Comparison of ENCODE assay signal across 24 cellular contexts in the genomic region with DNA sequence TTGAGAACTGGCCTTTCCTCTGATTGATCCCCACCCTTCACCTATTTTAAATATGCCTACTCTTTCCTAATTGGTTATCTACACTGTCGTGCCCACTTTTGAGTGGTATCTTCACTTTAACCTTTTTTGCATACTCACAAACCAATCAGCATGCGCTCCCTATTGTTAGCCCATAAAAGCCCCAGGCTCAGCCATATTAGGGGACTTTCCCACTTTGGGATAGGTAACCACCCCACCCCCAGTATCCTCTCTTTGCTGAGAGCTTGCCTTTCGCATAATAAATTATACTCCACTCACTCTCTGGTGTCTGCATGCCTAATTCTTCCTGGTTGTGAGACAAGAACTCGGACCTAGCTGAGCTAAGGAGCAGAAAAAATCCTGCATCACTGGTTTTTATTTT. TPM values are rescaled to one million over a fixed set of nuclear protein-coding genes. Genes with fewer than 3 reads are reported as not detected.
A peak's percentile ranks its signal among the peaks of the same experiment; 100 is the strongest.
DNase-seq lines count a peak whose midpoint lies in the region; ATAC-seq, FAIRE-seq and TF ChIP-seq lines count a peak whose summit lies in the region.
"Had no signal": no experiment of that assay in that cellular context is flagged by ENCODE, and none has a peak within 500 bp of the region (broad histone marks: within the 10 kb centered on the region; RNA-seq: fewer than 3 reads in every experiment).

No MANE protein-coding gene starts in this region.

- no peaks in the 10 kb centered on the region for H3K27me3 ChIP-seq in CD4-positive, alpha-beta T cell (ENCODE audit: control insufficient read depth, insufficient read depth, low read length)
- no peaks in the 10 kb centered on the region for H3K27me3 ChIP-seq in GM12878 (replicated peaks in 1 of 2; ENCODE audit: control insufficient read depth in 2 of 2, insufficient read depth in 2 of 2, low read length in 1 of 2)

- 68% methylated on average over 4 of the region's 4 CpGs for WGBS in GM12878 (ENCODE audit: insufficient coverage, insufficient replicate concordance, low lambda C conversion rate, missing lambda C conversion rate)

- peak overlapping the region; percentile 40 for H3K27ac Mint-ChIP-seq in CD4-positive, alpha-beta T cell
- H3K27ac Mint-ChIP-seq in natural killer cell = peak overlapping the region; percentile 87 to 89
- H3K27ac Mint-ChIP-seq: IgD-negative memory B cell had no signal

- no peak for TF ChIP-seq RAD21 in GM12878 (IDR thresholded peaks at IDR 0.05; ENCODE audit: insufficient read depth, low read depth, low read length)

- no peak for TF ChIP-seq EP300 in GM12878 (IDR thresholded peaks at IDR 0.05; ENCODE audit: borderline replicate concordance in 1 of 2, control insufficient read depth in 1 of 2, low read depth in 2 of 2, low read length in 2 of 2)

- FAIRE-seq in GM12878 (lab: Jason Lieb, UNC) = no peak
- FAIRE-seq: A204.1, GM12891 had no signal

- H4K20me1 ChIP-seq in GM12878 (ENCODE audit: control insufficient read depth, insufficient read depth) = no peaks in the 10 kb centered on the region

- RAD21 ChIA-PET in GM12878 (lab: Charles Lee; ENCODE audit: unreplicated experiment) = interaction anchor here (0.9 to 4.3 kb wide), 5 partner anchors 10 to 281 kb away, joined by 3 to 58 read pairs (median 4); partner anchors contain the start of gene PITPNC1

- no peaks in the 10 kb centered on the region for H3K27me3 Mint-ChIP-seq in CD4-positive, alpha-beta T cell
- H3K27me3 Mint-ChIP-seq in natural killer cell (ENCODE audit: low read depth in 2 of 2) = no peaks in the 10 kb centered on the region
- H3K27me3 Mint-ChIP-seq: IgD-negative memory B cell had no signal

- in situ Hi-C loops in GM12878 (cut with MboI) = no loop called here

- SMC1A ChIA-PET in GM12878 (lab: Charles Lee; ENCODE audit: uncharacterized antibody, unreplicated experiment) = interaction anchor here (1.1 to 5.3 kb wide), 9 partner anchors 10 to 283 kb away, joined by 3 to 55 read pairs (median 10); no protein-coding TSS in a partner anchor

- H2AFZ ChIP-seq in GM12878 (ENCODE audit: control insufficient read depth, low read depth, low read length) = no peak overlapping the region
- H2AFZ ChIP-seq: PC-9 had no signal

- no peak overlapping the region for H3K4me3 Mint-ChIP-seq in CD4-positive, alpha-beta T cell
- H3K4me3 Mint-ChIP-seq in natural killer cell = no peak overlapping the region
- H3K4me3 Mint-ChIP-seq: IgD-negative memory B cell had no signal

- POLR2A ChIA-PET in CD4-positive, alpha-beta T cell (lab: Charles Lee) = no interaction called here
- POLR2A ChIA-PET in GM12878 (lab: Charles Lee) = interaction anchor here (0.5 to 4.1 kb wide), 6 partner anchors 10 to 133 kb away, joined by 3 to 47 read pairs (median 3); no protein-coding TSS in a partner anchor

- H3K4me1 Mint-ChIP-seq in CD4-positive, alpha-beta T cell (ENCODE audit: low read depth) = peaks cover 10% of the 10 kb centered on the region
- peaks cover 46 to 67% of the 10 kb centered on the region in 2 donors for H3K4me1 Mint-ChIP-seq in natural killer cell

- intact Hi-C loops in CD4-positive, alpha-beta T cell (cut with DNase I, micrococcal nuclease) = no loop called here
- intact Hi-C loops in GM12878 (cut with micrococcal nuclease; ENCODE audit: unreplicated experiment) = loop anchor here (10.0 kb wide), 1 partner anchor 157 kb away; no protein-coding TSS in a partner anchor
- intact Hi-C loops in natural killer cell (cut with micrococcal nuclease) = no loop called here

- BruUV-seq in GM12878 (replicated peaks; lab: Mats Ljungman, UMichigan) = no TSS peak

- CTCF ChIA-PET in CD4-positive, alpha-beta T cell (lab: Charles Lee) = no interaction called here
- CTCF ChIA-PET in GM12878 (lab: Yijun Ruan, JAX) = interaction anchor here (0.5 to 3.3 kb wide), 6 partner anchors 11 to 952 kb away, joined by 3 to 24 read pairs (median 4); no protein-coding TSS in a partner anchor

- peaks cover 32% of the 10 kb centered on the region for H3K4me1 ChIP-seq in GM12878 (ENCODE audit: control insufficient read depth, insufficient read depth, low read length)

- H3K9me3 ChIP-seq in CD4-positive, alpha-beta T cell (ENCODE audit: control insufficient read depth, low read length) = peaks cover 7% of the 10 kb centered on the region
- peaks cover 18% of the 10 kb centered on the region for H3K9me3 ChIP-seq in GM12878 (replicated peaks; ENCODE audit: control insufficient read depth, insufficient read depth, low read length)

- no peak for DNase-seq in CD4-positive, alpha-beta T cell
- DNase-seq in GM12865 (ENCODE audit: low read depth) = peak; percentile 52
- DNase-seq in GM12878 (ENCODE audit: low read depth, low spot score) = no peak
- DNase-seq in natural killer cell = no peak
- no peak for DNase-seq in islet precursor cell
- DNase-seq: COR-L47, DMS79, GOT3, Karpas-422, NCI-H1694 treated with DMSO at 0.1 percent for 48 hours, NCI-H2081 treated with DMSO at 0.1 percent for 48 hours, NCI-H446, NCI-H526 treated with DMSO at 0.1 percent for 48 hours, PC-9, SHP77 treated with DMSO at 0.1 percent for 48 hours had no signal

- H3K9ac ChIP-seq in GM12878 (ENCODE audit: control insufficient read depth, insufficient read depth, low read length) = no peak overlapping the region

- H3K27ac ChIP-seq in CD4-positive, alpha-beta T cell (ENCODE audit: low read depth, low read length) = no peak overlapping the region
- peak overlapping the region; percentile 88 for H3K27ac ChIP-seq in GM12878 (ENCODE audit: control insufficient read depth, insufficient read depth)
- H3K27ac ChIP-seq: C4-2B, PC-9, RWPE1, SK-N-MC had no signal

- no peak for TF ChIP-seq CTCF in CD4-positive, alpha-beta T cell (IDR thresholded peaks at IDR 0.05)
- TF ChIP-seq CTCF in GM12865 (IDR thresholded peaks at IDR 0.05; ENCODE audit: insufficient read depth, low read depth, low read length, missing control alignments) (no peak), GM12878 (IDR thresholded peaks at IDR 0.05 in 2 of 3, conservative IDR thresholded peaks at IDR 0.05 in 1 of 3; ENCODE audit: control insufficient read depth in 2 of 3, extremely low read depth in 1 of 3, insufficient read depth in 1 of 3, low read depth in 3 of 3, low read length in 3 of 3) (no peak), natural killer cell (IDR thresholded peaks at IDR 0.05) (no peak)

- peaks cover 75% of the 10 kb centered on the region for H3K36me3 Mint-ChIP-seq in CD4-positive, alpha-beta T cell (ENCODE audit: low read depth)
- H3K36me3 Mint-ChIP-seq in natural killer cell = peaks cover 6% of the 10 kb centered on the region

- no peak for TF ChIP-seq POLR2A in GM12878 (IDR thresholded peaks at IDR 0.05; ENCODE audit: low read depth, low read length)

- peaks cover 4 to 8% of the 10 kb centered on the region in 2 experiments; a peak in 3 of 4 replicates for H3K36me3 ChIP-seq in GM12878 (ENCODE audit: control insufficient read depth in 2 of 2, insufficient read depth in 2 of 2, low read length in 1 of 2)

- no peak overlapping the region for H3K4me2 ChIP-seq in GM12878 (ENCODE audit: control insufficient read depth, insufficient read depth)
- H3K4me2 ChIP-seq: PC-9 had no signal

- H3K4me3 ChIP-seq in GM12865 (ENCODE audit: low read depth, low read length) = no peak overlapping the region
- no peak overlapping the region for H3K4me3 ChIP-seq in GM12878
- H3K4me3 ChIP-seq: PC-9, SK-N-MC had no signal

- ATAC-seq in CD4-positive, alpha-beta T cell (ENCODE audit: poor library complexity) = no peak
- no peak for ATAC-seq in GM12878
- ATAC-seq in natural killer cell = no peak
- ATAC-seq in GM21367 (IDR thresholded peaks at IDR 0.05; ENCODE audit: unreplicated experiment) = no peak
- no peak for ATAC-seq in GM21825 (IDR thresholded peaks at IDR 0.05; ENCODE audit: unreplicated experiment)
- ATAC-seq: HCT116 had no signal

- H3K79me2 ChIP-seq in GM12878 (ENCODE audit: control insufficient read depth, insufficient read depth, low read length) = no peaks in the 10 kb centered on the region

- peaks cover 2% of the 10 kb centered on the region for H3K9me3 Mint-ChIP-seq in CD4-positive, alpha-beta T cell
- no peaks in the 10 kb centered on the region for H3K9me3 Mint-ChIP-seq in natural killer cell

TF ChIP-seq in GM12878, 131 proteins besides CTCF, POLR2A, EP300 and RAD21 (continues in another document):
- TF ChIP-seq RUNX3 (IDR thresholded peaks at IDR 0.05; ENCODE audit: low read length) (peak; percentile 26; the same call in 1 of the 2 replicates), CBX5 (IDR thresholded peaks at IDR 0.05; ENCODE audit: low read depth) (peak; percentile 86), CREB1 (IDR thresholded peaks at IDR 0.05; ENCODE audit: low read depth) (no peak)
- TF ChIP-seq, protein P1, sequence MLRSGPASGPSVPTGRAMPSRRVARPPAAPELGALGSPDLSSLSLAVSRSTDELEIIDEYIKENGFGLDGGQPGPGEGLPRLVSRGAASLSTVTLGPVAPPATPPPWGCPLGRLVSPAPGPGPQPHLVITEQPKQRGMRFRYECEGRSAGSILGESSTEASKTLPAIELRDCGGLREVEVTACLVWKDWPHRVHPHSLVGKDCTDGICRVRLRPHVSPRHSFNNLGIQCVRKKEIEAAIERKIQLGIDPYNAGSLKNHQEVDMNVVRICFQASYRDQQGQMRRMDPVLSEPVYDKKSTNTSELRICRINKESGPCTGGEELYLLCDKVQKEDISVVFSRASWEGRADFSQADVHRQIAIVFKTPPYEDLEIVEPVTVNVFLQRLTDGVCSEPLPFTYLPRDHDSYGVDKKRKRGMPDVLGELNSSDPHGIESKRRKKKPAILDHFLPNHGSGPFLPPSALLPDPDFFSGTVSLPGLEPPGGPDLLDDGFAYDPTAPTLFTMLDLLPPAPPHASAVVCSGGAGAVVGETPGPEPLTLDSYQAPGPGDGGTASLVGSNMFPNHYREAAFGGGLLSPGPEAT (IDR thresholded peaks at IDR 0.05; ENCODE audit: low read depth) = peak; percentile 24; the same call in 1 of the 2 replicates

RNA-seq across cellular contexts. Expression of gene NOL11, which starts 59.5 kb away (rescaled TPM):
- total RNA-seq in CD4-positive, alpha-beta T cell = 10 to 100 TPM; 89.1 to 91.2 TPM
- total RNA-seq in GM12878 (2013; cell fraction: nucleolus; rRNA removed) = 121 and 133 TPM in 2 replicates
- total RNA-seq in GM12878 (2014; rRNA removed) (74.4 and 85.7 TPM in 2 replicates), GM12878 (2014; rRNA removed; fragmentation: Illumina TruSeq; extraction: Trizol) (91.9 and 96.6 TPM in 2 replicates), GM12878 (2021) (69.8 and 74.7 TPM in 2 replicates), natural killer cell (10 to 100 TPM; 43.3 to 55.2 (median 49.1) TPM)
- polyA plus RNA-seq in GM12878 (2011; ENCODE audit: low read depth) = 35.0 TPM
- polyA plus RNA-seq in GM12878 (2011; rRNA removed) (101 and 128 TPM in 2 replicates), GM12878 (2014; fragmentation: Illumina TruSeq; extraction: Trizol) (84.9 and 103 TPM in 2 replicates), GM12878 (2014; fragmentation: Nextera tagmentation; extraction: Ambion mirVana) (100 to 1,000 TPM in 1 of 2 experiments, 10 to 100 TPM in 1; 92.6 to 130 TPM), GM12878 (2014; rRNA removed) (54.8 and 57.6 TPM in 2 replicates), GM12878 (2016; fragmentation: Nextera tagmentation; extraction: Ambion mirVana) (100 to 1,000 TPM; 109 to 113 TPM)
- polyA plus RNA-seq in GM12878 (2011; cell fraction: cytosol; rRNA removed) = 32.6 and 35.6 TPM in 2 replicates
- polyA plus RNA-seq in GM12878 (2011; cell fraction: nucleus; rRNA removed) = 59.3 and 71.1 TPM in 2 replicates
- polyA plus RNA-seq in GM12878 (2012) = 33.5 and 35.8 TPM in 2 replicates
- polyA minus RNA-seq in GM12878 (2011; rRNA and poly(A)+ RNA removed) = 48.0 and 72.6 TPM in 2 replicates
- 51.9 and 85.7 TPM in 2 replicates for polyA minus RNA-seq in GM12878 (2011; cell fraction: cytosol; rRNA and poly(A)+ RNA removed)
- 42.2 and 69.0 TPM in 2 replicates for polyA minus RNA-seq in GM12878 (2011; cell fraction: nucleus; rRNA and poly(A)+ RNA removed)
